In genomic region chr4:6755088-6755753, GRCh38 we compare ENCODE assay signal across 22 cellular contexts.
"Had no signal": no experiment of that assay in that cellular context is flagged by ENCODE, and none has a peak within 500 bp of the region (broad histone marks: within the 10 kb centered on the region; RNA-seq: fewer than 3 reads in every experiment).

No MANE protein-coding gene starts in this region.

- H3K27me3 Mint-ChIP-seq: activated CD4-positive, alpha-beta T cell treated with anti-CD3 and anti-CD28 coated beads, Interleukin-2, amount 10 ng/mL, durations not matched to agents 7 days and 5 days; activated T-helper 17 cell treated with anti-CD3 and anti-CD28 coated beads, Interleukin-2, amount 50 U/mL, for 72 hours had no signal

- H3K9me3 ChIP-seq: gastroesophageal sphincter, pancreas, prostate gland, spleen, transverse colon, uterus had no signal

- H3K9me3 Mint-ChIP-seq: activated CD4-positive, alpha-beta memory T cell treated with anti-CD3 and anti-CD28 coated beads, Interleukin-2, amount 10 ng/mL, durations not matched to agents 7 days and 5 days; activated CD4-positive, alpha-beta T cell treated with anti-CD3 and anti-CD28 coated beads, Interleukin-2, amount 10 ng/mL, durations not matched to agents 7 days and 5 days; activated T-cell treated with anti-CD3 and anti-CD28 coated beads, Interleukin-2, amount 50 U/mL, for 4 hours; activated T-helper 17 cell treated with anti-CD3 and anti-CD28 coated beads, Interleukin-2, amount 50 U/mL, for 72 hours; nephron; T-helper 1 cell treated with Interleukin-12 subunit alpha and Interleukin-12 subunit beta and Interleukin-4 antibody, amounts not matched to agents 30 μg/mL and 1 μg/mL, for 36 hours had no signal

- H3K4me1 ChIP-seq: pancreas, uterus had no signal

- H3K36me3 ChIP-seq: gastroesophageal sphincter, pancreas, prostate gland, spleen, transverse colon, uterus had no signal

- DNase-seq: activated CD4-positive, alpha-beta memory T cell treated with anti-CD3 and anti-CD28 coated beads, Interleukin-2, amount 10 ng/mL, durations not matched to agents 7 days and 5 days; activated CD4-positive, alpha-beta T cell treated with anti-CD3 and anti-CD28 coated beads for 1 hour; activated CD4-positive, alpha-beta T cell treated with anti-CD3 and anti-CD28 coated beads, Interleukin-2, amount 10 ng/mL, durations not matched to agents 7 days and 5 days; activated gamma-delta T cell treated with Interleukin-2 at 50 U/mL for 16 hours; activated naive CD4-positive, alpha-beta T cell treated with anti-CD3 and anti-CD28 coated beads, Interleukin-2, amount 50 U/mL, for 16 hours; activated T-cell treated with anti-CD3 and anti-CD28 coated beads, Interleukin-2, amount 50 U/mL, for 4 hours; amniotic stem cell; caudate nucleus; head of caudate nucleus; pancreas; retina; spleen; stimulated activated naive CD4-positive, alpha-beta T cell; SW 1271; transverse colon; uterus had no signal

- ATAC-seq: activated T-cell treated with anti-CD3 and anti-CD28 coated beads, Interleukin-2, amount 50 U/mL, for 4 hours; activated T-helper 17 cell treated with anti-CD3 and anti-CD28 coated beads, Interleukin-2, amount 50 U/mL, for 72 hours; gastroesophageal sphincter; pancreas had no signal

- H3K27ac Mint-ChIP-seq: activated CD4-positive, alpha-beta memory T cell treated with anti-CD3 and anti-CD28 coated beads, Interleukin-2, amount 10 ng/mL, durations not matched to agents 7 days and 5 days; activated CD4-positive, alpha-beta T cell treated with anti-CD3 and anti-CD28 coated beads, Interleukin-2, amount 10 ng/mL, durations not matched to agents 7 days and 5 days; activated T-helper 17 cell treated with anti-CD3 and anti-CD28 coated beads, Interleukin-2, amount 50 U/mL, for 72 hours; nephron; T-helper 1 cell treated with Interleukin-12 subunit alpha and Interleukin-12 subunit beta and Interleukin-4 antibody, amounts not matched to agents 30 μg/mL and 1 μg/mL, for 36 hours had no signal

- H3K27ac ChIP-seq: gastroesophageal sphincter, pancreas, prostate gland, transverse colon, uterus had no signal

- H3K4me3 ChIP-seq: gastroesophageal sphincter, lung, pancreas, prostate gland, spleen, transverse colon, uterus had no signal

- H3K27me3 ChIP-seq: gastroesophageal sphincter, pancreas, spleen, transverse colon, uterus had no signal

- H3K4me3 Mint-ChIP-seq: activated CD4-positive, alpha-beta memory T cell treated with anti-CD3 and anti-CD28 coated beads, Interleukin-2, amount 10 ng/mL, durations not matched to agents 7 days and 5 days; activated CD4-positive, alpha-beta T cell treated with anti-CD3 and anti-CD28 coated beads, Interleukin-2, amount 10 ng/mL, durations not matched to agents 7 days and 5 days; activated T-cell treated with anti-CD3 and anti-CD28 coated beads, Interleukin-2, amount 50 U/mL, for 4 hours; activated T-helper 17 cell treated with anti-CD3 and anti-CD28 coated beads, Interleukin-2, amount 50 U/mL, for 72 hours; nephron; T-helper 1 cell treated with Interleukin-12 subunit alpha and Interleukin-12 subunit beta and Interleukin-4 antibody, amounts not matched to agents 30 μg/mL and 1 μg/mL, for 36 hours had no signal
